Comparison of ENCODE assay signal across 8 cellular contexts in the genomic region with DNA sequence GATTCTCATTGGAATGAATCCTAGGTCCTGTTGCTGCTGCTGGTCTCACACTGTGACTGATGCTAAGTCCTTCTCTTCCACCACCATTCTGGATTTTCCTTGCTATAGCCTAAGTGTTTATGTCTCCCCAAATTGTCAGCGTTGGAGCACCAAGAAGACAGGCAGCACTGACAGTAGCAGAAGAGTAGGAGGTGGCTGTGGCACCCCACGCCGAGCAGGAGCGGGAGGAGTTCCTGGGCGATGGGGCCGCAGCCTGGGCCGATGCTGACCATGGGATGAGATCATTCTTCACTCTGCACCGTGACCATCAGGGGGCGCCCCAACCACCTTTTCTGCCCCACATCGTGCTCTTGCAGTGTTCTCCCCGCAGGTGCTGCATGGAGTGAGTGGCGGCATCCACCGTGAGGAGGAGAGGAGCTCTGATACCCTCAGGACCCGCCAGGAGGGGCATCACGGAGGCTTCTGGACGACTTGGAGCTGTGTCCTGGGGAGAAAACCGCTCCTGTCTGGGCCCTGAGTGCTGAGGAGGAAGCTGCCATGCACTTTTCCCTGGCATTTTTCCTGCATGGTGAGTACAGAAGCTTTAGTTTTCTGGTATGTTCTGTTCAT. TPM values are rescaled to one million over a fixed set of nuclear protein-coding genes. Genes with fewer than 3 reads are reported as not detected.
DNase-seq lines count a peak whose midpoint lies in the region; ATAC-seq and TF ChIP-seq lines count a peak whose summit lies in the region.

No MANE protein-coding gene starts in this region.

- H3K9ac ChIP-seq in GM23248 (no peak overlapping the region), colonic mucosa (ENCODE audit: low read depth in 2 of 2, low read length in 2 of 2) (no peak overlapping the region)

- peak overlapping the region; percentile 44 for H3K4me2 ChIP-seq in GM23248 (ENCODE audit: unreplicated experiment)

- peak overlapping the region; percentile 66 for H2AFZ ChIP-seq in GM23248

- 6 to 10% methylated on average over 17 of the region's 17 CpGs for WGBS in GM23248 (ENCODE audit: low coverage in 1 of 2, low lambda C conversion rate in 2 of 2, missing lambda C conversion rate in 2 of 2), 2 experiments
- WGBS in lower leg skin, 2 donors = 3 to 5% methylated on average over 16 to 17 of the region's 17 CpGs

- ATAC-seq in GM21515 (IDR thresholded peaks at IDR 0.05; ENCODE audit: unreplicated experiment) = no peak

- peaks cover 31% of the 10 kb centered on the region for H3K4me1 ChIP-seq in GM23248 (ENCODE audit: insufficient read depth)
- peaks cover 3% of the 10 kb centered on the region for H3K4me1 ChIP-seq in colonic mucosa

- no peak for TF ChIP-seq POLR2A in lower leg skin (IDR thresholded peaks at IDR 0.05)

- H3K27me3 ChIP-seq in GM23248 (replicated peaks; ENCODE audit: insufficient read depth) (no peaks in the 10 kb centered on the region), colonic mucosa (no peaks in the 10 kb centered on the region)

- no peak overlapping the region for H3K27ac ChIP-seq in GM23248
- H3K27ac ChIP-seq in colonic mucosa = no peak overlapping the region

- H4K20me1 ChIP-seq in GM23248 (ENCODE audit: insufficient read depth) = no peaks in the 10 kb centered on the region

- in situ Hi-C loops in GM23248 (cut with MboI) = no loop called here

- H3F3A ChIP-seq in GM23248 (ENCODE audit: insufficient read depth) = peaks cover 25% of the 10 kb centered on the region

- no peaks in the 10 kb centered on the region for H3K9me2 ChIP-seq in GM23248 (ENCODE audit: insufficient read depth)

- DNase-seq in AML-193 (lab: John Stamatoyannopoulos, UW) (peak; percentile 38 to 62), GM23248 (peak; percentile 77), NCI-H510A treated with DMSO at 0.1 percent for 48 hours (lab: John Stamatoyannopoulos, UW) (peak; percentile 60), colonic mucosa (peak; percentile 82), lower leg skin (ENCODE audit: low spot score in 2 of 2) (peak; percentile 17 to 88)
- DNase-seq in activated CD4-positive, alpha-beta T cell treated with anti-CD3 and anti-CD28 coated beads, Interleukin-2, amount 10 ng/mL, durations not matched to agents 24 days and 14 days = peak; percentile 92
- DNase-seq in stimulated activated CD8-positive, alpha-beta memory T cell treated with anti-CD3 and anti-CD28 coated beads, Interleukin-12 subunit alpha, Interleukin-12 subunit beta, amount 100 ng/mL, for 1 hour (ENCODE audit: low read depth) = peak; percentile 64

- H3K4me1 Mint-ChIP-seq in activated CD4-positive, alpha-beta T cell treated with anti-CD3 and anti-CD28 coated beads, Interleukin-2, amount 10 ng/mL, durations not matched to agents 24 days and 14 days = peaks cover 5% of the 10 kb centered on the region

- intact Hi-C loops in activated CD4-positive, alpha-beta T cell treated with anti-CD3 and anti-CD28 coated beads, Interleukin-2, amount 10 ng/mL, durations not matched to agents 24 days and 14 days (cut with micrococcal nuclease) = no loop called here
- intact Hi-C loops in colonic mucosa (cut with DNase I) = no loop called here
- intact Hi-C loops in lower leg skin (cut with DNase I; ENCODE audit: low total_unique reads) = no loop called here

- H3K27me3 Mint-ChIP-seq in activated CD4-positive, alpha-beta T cell treated with anti-CD3 and anti-CD28 coated beads, Interleukin-2, amount 10 ng/mL, durations not matched to agents 24 days and 14 days = peaks cover 31% of the 10 kb centered on the region

- H3K27ac Mint-ChIP-seq in activated CD4-positive, alpha-beta T cell treated with anti-CD3 and anti-CD28 coated beads, Interleukin-2, amount 10 ng/mL, durations not matched to agents 24 days and 14 days = no peak overlapping the region

- no peak overlapping the region for H3K4me3 Mint-ChIP-seq in activated CD4-positive, alpha-beta T cell treated with anti-CD3 and anti-CD28 coated beads, Interleukin-2, amount 10 ng/mL, durations not matched to agents 24 days and 14 days

- TF ChIP-seq CTCF in colonic mucosa (IDR thresholded peaks at IDR 0.05) (peak; percentile 84), lower leg skin (IDR thresholded peaks at IDR 0.05) (peak in 1 of 3 donors; percentile 38)

- H3K9me3 Mint-ChIP-seq in activated CD4-positive, alpha-beta T cell treated with anti-CD3 and anti-CD28 coated beads, Interleukin-2, amount 10 ng/mL, durations not matched to agents 24 days and 14 days = no peaks in the 10 kb centered on the region

- no peaks in the 10 kb centered on the region for H3K79me2 ChIP-seq in GM23248 (ENCODE audit: insufficient read depth)

- H3K4me3 ChIP-seq in GM23248 = no peak overlapping the region
- no peak overlapping the region for H3K4me3 ChIP-seq in colonic mucosa
- no peak overlapping the region for H3K4me3 ChIP-seq in lower leg skin (ENCODE audit: low read depth, poor library complexity, severe bottlenecking)

- H3K36me3 ChIP-seq in GM23248 (ENCODE audit: low read depth) (no peaks in the 10 kb centered on the region), colonic mucosa (no peaks in the 10 kb centered on the region)

- no peaks in the 10 kb centered on the region for H3K9me3 ChIP-seq in GM23248 (ENCODE audit: low read depth)
- H3K9me3 ChIP-seq in colonic mucosa = no peaks in the 10 kb centered on the region

- no peaks in the 10 kb centered on the region for H3K36me3 Mint-ChIP-seq in activated CD4-positive, alpha-beta T cell treated with anti-CD3 and anti-CD28 coated beads, Interleukin-2, amount 10 ng/mL, durations not matched to agents 24 days and 14 days (ENCODE audit: low read depth)

RNA-seq across cellular contexts. Expression of gene LRRC74B, which starts 57.0 kb away (rescaled TPM):
- under 0.01 TPM in 1 of 2 replicates, not detected in the other for total RNA-seq in GM23248 (2014; rRNA removed; shearing (Covaris generic))
- polyA plus RNA-seq in GM23248 (2016; fragmentation: Nextera tagmentation; extraction: Ambion mirVana) = not detected in 2 replicates
- total RNA-seq in activated CD4-positive, alpha-beta T cell treated with anti-CD3 and anti-CD28 coated beads, Interleukin-2, amount 10 ng/mL, durations not matched to agents 24 days and 14 days = not detected in 2 replicates
- total RNA-seq in colonic mucosa (not detected), lower leg skin (not detected)
